ENCODE assay signal across 23 cellular contexts in genomic region chr6:8014947-8015346, GRCh38. TPM values are rescaled to one million over a fixed set of nuclear protein-coding genes. Genes with fewer than 3 reads are reported as not detected.
DNase-seq lines count a peak whose midpoint lies in the region; ATAC-seq and TF ChIP-seq lines count a peak whose summit lies in the region.
"Had no signal": no experiment of that assay in that cellular context is flagged by ENCODE, and none has a peak within 500 bp of the region (broad histone marks: within the 10 kb centered on the region; RNA-seq: fewer than 3 reads in every experiment).

No MANE protein-coding gene starts in this region.

- no peak overlapping the region for H3K4me3 ChIP-seq in SJCRH30
- H3K4me3 ChIP-seq in psoas muscle: no peak overlapping the region
- no peak overlapping the region for H3K4me3 ChIP-seq in MM.1S (ENCODE audit: low read length)
- H3K4me3 ChIP-seq: esophagus squamous epithelium, skin epidermis had no signal

- TF ChIP-seq CTCF in psoas muscle (IDR thresholded peaks at IDR 0.05) (no peak), MM.1S (IDR thresholded peaks at IDR 0.05; ENCODE audit: low read length) (no peak)

- DNase-seq in NCI-H1105 treated with DMSO at 0.1 percent for 48 hours (lab: John Stamatoyannopoulos, UW): peak; percentile 2
- no peak for DNase-seq in NCI-H1105 (lab: John Stamatoyannopoulos, UW)
- DNase-seq in NCI-H2029 treated with DMSO at 0.1 percent for 48 hours (lab: John Stamatoyannopoulos, UW): peak; percentile 18
- DNase-seq in SJCRH30: peak; percentile 7 to 46
- no peak for DNase-seq in psoas muscle
- no peak for DNase-seq in MM.1S
- DNase-seq in stimulated activated CD8-positive, alpha-beta memory T cell treated with anti-CD3 and anti-CD28 coated beads, Interleukin-4, amount 100 ng/mL, for 48 hours: no peak
- DNase-seq: activated CD4-positive, alpha-beta memory T cell treated with anti-CD3 and anti-CD28 coated beads, Interleukin-2, amount 10 ng/mL, durations not matched to agents 7 days and 5 days; activated CD4-positive, CD25-positive, alpha-beta regulatory T cell treated with anti-CD3 and anti-CD28 coated beads, Interleukin-2, amount 50 U/mL, for 72 hours; CD4-positive, alpha-beta T cell; central memory CD4-positive, alpha-beta T cell; esophagus squamous epithelium; hippocampal formation; immature natural killer cell; mesenchymal stem cell; naive B cell; NCI-H526 treated with DMSO at 0.1 percent for 48 hours; nucleus accumbens; RPMI8226; stimulated activated naive CD8-positive, alpha-beta T cell treated with anti-CD3 and anti-CD28 coated beads, Interleukin-15, amount 100 ng/mL, for 72 hours had no signal

- H3K27me3 ChIP-seq in SJCRH30: no peaks in the 10 kb centered on the region
- no peaks in the 10 kb centered on the region for H3K27me3 ChIP-seq in psoas muscle (ENCODE audit: insufficient read depth in 3 of 3, low read length in 2 of 3)
- no peaks in the 10 kb centered on the region for H3K27me3 ChIP-seq in MM.1S (replicated peaks; ENCODE audit: insufficient read depth, low read length)
- H3K27me3 ChIP-seq: esophagus squamous epithelium had no signal

- H3K27ac ChIP-seq in SJCRH30 (no peak overlapping the region), psoas muscle (peak overlapping the region; percentile 38), MM.1S (ENCODE audit: low read length) (no peak overlapping the region)
- H3K27ac ChIP-seq: esophagus squamous epithelium, skin epidermis had no signal

- no peak overlapping the region for H2AFZ ChIP-seq in MM.1S (ENCODE audit: low read length)

- WGBS in psoas muscle, 3 donors: 36 to 48% (median 44%) methylated on average over 3 of the region's 3 CpGs

- H4K20me1 ChIP-seq in MM.1S (ENCODE audit: insufficient read depth, low read length): no peaks in the 10 kb centered on the region

- H3K9ac ChIP-seq in MM.1S (ENCODE audit: low read length): no peak overlapping the region

- no peak overlapping the region for H3K4me2 ChIP-seq in MM.1S (ENCODE audit: low read depth, low read length)

- H3K79me2 ChIP-seq in MM.1S (ENCODE audit: low read length): no peaks in the 10 kb centered on the region

- no peaks in the 10 kb centered on the region for H3K9me3 ChIP-seq in SJCRH30 (replicated peaks)
- H3K9me3 ChIP-seq in psoas muscle: no peaks in the 10 kb centered on the region
- no peaks in the 10 kb centered on the region for H3K9me3 ChIP-seq in MM.1S (replicated peaks; ENCODE audit: insufficient read depth, low read length)
- H3K9me3 ChIP-seq: esophagus squamous epithelium had no signal

- H3K36me3 ChIP-seq in SJCRH30 (no peaks in the 10 kb centered on the region), psoas muscle (ENCODE audit: insufficient read depth in 1 of 2, low read depth in 1 of 2) (peaks cover 0 to 11% of the 10 kb centered on the region in 2 donors), MM.1S (replicated peaks; ENCODE audit: insufficient read depth, low read length) (no peaks in the 10 kb centered on the region)

- H3K9me2 ChIP-seq in MM.1S (replicated peaks; ENCODE audit: insufficient read depth, low read length): no peaks in the 10 kb centered on the region

- ATAC-seq in psoas muscle (peak; percentile 91 to 100 (median 96)), GM21825 (IDR thresholded peaks at IDR 0.05; ENCODE audit: unreplicated experiment) (no peak)
- ATAC-seq: left lobe of liver; stimulated activated naive CD8-positive, alpha-beta T cell treated with anti-CD3 and anti-CD28 coated beads, Interleukin-15, amount 100 ng/mL, for 72 hours had no signal

- 0 out of 2 replicates have a peak, but pooled peaks cover 5% of the 10 kb centered on the region for H3K4me1 ChIP-seq in SJCRH30
- H3K4me1 ChIP-seq in psoas muscle: no peaks in the 10 kb centered on the region
- no peaks in the 10 kb centered on the region for H3K4me1 ChIP-seq in MM.1S (ENCODE audit: low read length)

- intact Hi-C loops in psoas muscle (cut with DNase I): no loop called here

- H3F3A ChIP-seq in MM.1S (ENCODE audit: insufficient read depth, low read length): peaks cover 5% of the 10 kb centered on the region; the same call in 1 of the 2 replicates

RNA-seq across cellular contexts. Expression of gene BLOC1S5, which starts 49.2 kb away (rescaled TPM):
- total RNA-seq in SJCRH30 (2014; rRNA removed; shearing (Covaris generic)): 13.3 and 13.4 TPM in 2 replicates
- 10 to 100 TPM in 2 of 4 donors, 1 to 10 TPM in 2; 6.2 to 13.0 (median 8.8) TPM for total RNA-seq in psoas muscle
- 10 to 100 TPM in 1 of 3 donors, 1 to 10 TPM in 2; 5.6 to 17.7 (median 7.6) TPM for polyA plus RNA-seq in psoas muscle

Comparison
In these comparisons a context has a peak if more than half of its experiments do, and no peak if none do; other contexts are left out.
1. DNase-seq: peak in NCI-H1105 treated with DMSO at 0.1 percent for 48 hours (single experiment), NCI-H2029 treated with DMSO at 0.1 percent for 48 hours (single experiment) and SJCRH30 (2 of 2); none in NCI-H1105 (single experiment), psoas muscle (0 of 2), MM.1S (single experiment) and stimulated activated CD8-positive, alpha-beta memory T cell treated with anti-CD3 and anti-CD28 coated beads, Interleukin-4, amount 100 ng/mL, for 48 hours (single experiment).